Comparison of ENCODE assay signal across 20 cellular contexts in the genomic region with DNA sequence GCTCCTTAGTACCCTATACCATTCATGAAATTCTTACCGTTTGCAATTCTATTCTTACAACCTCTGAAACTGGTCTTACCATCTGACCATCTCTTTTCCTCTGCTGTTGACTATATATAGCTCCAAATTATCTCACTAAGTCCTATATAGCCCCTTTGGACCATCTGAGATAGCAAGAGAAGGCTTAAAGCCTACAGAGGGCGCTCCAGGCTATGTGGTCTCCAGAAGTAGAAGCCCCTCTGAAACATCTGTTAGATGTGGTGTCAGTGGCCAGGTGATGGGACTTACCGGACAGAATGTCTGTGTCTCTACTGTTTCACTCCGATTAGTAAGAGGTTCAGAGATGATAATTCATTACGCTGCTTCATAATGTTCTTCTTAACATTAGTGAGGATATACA.
DNase-seq lines count a peak whose midpoint lies in the region; ATAC-seq, FAIRE-seq and TF ChIP-seq lines count a peak whose summit lies in the region.
"Had no signal": no experiment of that assay in that cellular context is flagged by ENCODE, and none has a peak within 500 bp of the region (broad histone marks: within the 10 kb centered on the region; RNA-seq: fewer than 3 reads in every experiment).

No MANE protein-coding gene starts in this region.

- H3K9me3 Mint-ChIP-seq in endodermal cell, result peaks cover 4% of the 10 kb centered on the region

- no peak overlapping the region for H3K4me3 Mint-ChIP-seq in endodermal cell
- H3K4me3 Mint-ChIP-seq: activated CD8-positive, alpha-beta T cell treated with anti-CD3 and anti-CD28 coated beads for 36 hours; activated naive CD8-positive, alpha-beta T cell treated with anti-CD3 and anti-CD28 coated beads for 36 hours; CD8-positive, alpha-beta T cell; memory B cell had no signal

- H3K9ac ChIP-seq in OCI-LY3 (ENCODE audit: low read length), result no peak overlapping the region
- H3K9ac ChIP-seq in endodermal cell (ENCODE audit: extremely low read depth, low read length, poor library complexity, severe bottlenecking), result no peak overlapping the region

- peaks cover 1% of the 10 kb centered on the region for H3K27me3 Mint-ChIP-seq in endodermal cell (ENCODE audit: insufficient read depth)
- H3K27me3 Mint-ChIP-seq: activated CD8-positive, alpha-beta T cell treated with anti-CD3 and anti-CD28 coated beads for 36 hours; activated naive CD8-positive, alpha-beta T cell treated with anti-CD3 and anti-CD28 coated beads for 36 hours; memory B cell had no signal

- H3K36me3 ChIP-seq in OCI-LY3 (replicated peaks; ENCODE audit: low read depth, low read length) (no peaks in the 10 kb centered on the region), endodermal cell (ENCODE audit: control insufficient read depth, insufficient read depth, low read length) (no peaks in the 10 kb centered on the region)
- H3K36me3 ChIP-seq: ascending aorta, MG63, stomach, tibial nerve had no signal

- H2AFZ ChIP-seq in OCI-LY3 (ENCODE audit: low read depth, low read length), result no peak overlapping the region

- 85 to 89% methylated on average over 4 to 5 of the region's 5 CpGs for WGBS in endodermal cell (ENCODE audit: insufficient coverage in 1 of 2, insufficient read length in 1 of 2), 2 experiments

- ATAC-seq in HG03469 (IDR thresholded peaks at IDR 0.05; ENCODE audit: unreplicated experiment) (no peak), GM21526 (IDR thresholded peaks at IDR 0.05; ENCODE audit: low FRiP score, unreplicated experiment) (no peak), HG03108 (IDR thresholded peaks at IDR 0.05; ENCODE audit: unreplicated experiment) (no peak)
- ATAC-seq: activated CD8-positive, alpha-beta T cell treated with anti-CD3 and anti-CD28 coated beads for 36 hours; CD8-positive, alpha-beta T cell; psoas muscle had no signal

- H3K36me3 Mint-ChIP-seq in endodermal cell (ENCODE audit: low read depth), result peaks cover 2% of the 10 kb centered on the region
- H3K36me3 Mint-ChIP-seq: activated naive CD8-positive, alpha-beta T cell treated with anti-CD3 and anti-CD28 coated beads for 36 hours; CD8-positive, alpha-beta T cell; memory B cell had no signal

- H3K4me1 Mint-ChIP-seq in endodermal cell, result peaks cover 11% of the 10 kb centered on the region
- H3K4me1 Mint-ChIP-seq: activated naive CD8-positive, alpha-beta T cell treated with anti-CD3 and anti-CD28 coated beads for 36 hours; memory B cell had no signal

- H3K27me3 ChIP-seq in OCI-LY3 (ENCODE audit: low read depth, low read length) (no peaks in the 10 kb centered on the region), endodermal cell (ENCODE audit: control insufficient read depth, insufficient read depth, low read length, poor library complexity, severe bottlenecking) (no peaks in the 10 kb centered on the region)
- H3K27me3 ChIP-seq: ascending aorta, tibial nerve had no signal

- H3K9me3 ChIP-seq in OCI-LY3 (ENCODE audit: insufficient read depth, low read length) (no peaks in the 10 kb centered on the region), endodermal cell (ENCODE audit: control insufficient read depth, low read length) (peaks cover 12% of the 10 kb centered on the region)
- H3K9me3 ChIP-seq: ascending aorta, MG63, psoas muscle had no signal

- no peaks in the 10 kb centered on the region for H3K79me2 ChIP-seq in OCI-LY3 (ENCODE audit: low read length)

- peak; percentile 15; the same call in 1 of the 2 replicates for TF ChIP-seq CTCF in C4-2B (conservative IDR thresholded peaks at IDR 0.05)
- TF ChIP-seq CTCF in OCI-LY3 (IDR thresholded peaks at IDR 0.05; ENCODE audit: low read depth, low read length), result peak; percentile 17; the same call in 1 of the 2 replicates
- TF ChIP-seq CTCF in endodermal cell (conservative IDR thresholded peaks at IDR 0.05), result peak; percentile 80

- H3K27ac ChIP-seq in C4-2B, result no peak overlapping the region
- H3K27ac ChIP-seq in OCI-LY3 (ENCODE audit: low read length), result no peak overlapping the region
- no peak overlapping the region for H3K27ac ChIP-seq in endodermal cell (ENCODE audit: low read depth, low read length)
- H3K27ac ChIP-seq: ascending aorta, psoas muscle, stomach, tibial nerve had no signal

- H3K27ac Mint-ChIP-seq in endodermal cell, result no peak overlapping the region
- H3K27ac Mint-ChIP-seq: activated CD8-positive, alpha-beta T cell treated with anti-CD3 and anti-CD28 coated beads for 36 hours; activated naive CD8-positive, alpha-beta T cell treated with anti-CD3 and anti-CD28 coated beads for 36 hours; CD8-positive, alpha-beta T cell; memory B cell had no signal

- H3K4me1 ChIP-seq in OCI-LY3 (ENCODE audit: low read length), result no peaks in the 10 kb centered on the region
- H3K4me1 ChIP-seq in endodermal cell (ENCODE audit: control insufficient read depth, insufficient read depth, low read length), result no peaks in the 10 kb centered on the region
- H3K4me1 ChIP-seq: ascending aorta, psoas muscle, tibial nerve had no signal

- peak; percentile 53 for FAIRE-seq in GM19239 (lab: Jason Lieb, UNC)
- FAIRE-seq: GM12892 had no signal

- no peaks in the 10 kb centered on the region for H4K20me1 ChIP-seq in OCI-LY3 (ENCODE audit: insufficient read depth, low read length)

- no peak overlapping the region for H3K4me2 ChIP-seq in OCI-LY3 (ENCODE audit: low read length)

- no peak for DNase-seq in GM19239 (ENCODE audit: insufficient read length, low spot score)
- DNase-seq in endodermal cell, result peak; percentile 77
- no peak for DNase-seq in erythroblast (lab: John Stamatoyannopoulos, UW)
- DNase-seq: activated CD8-positive, alpha-beta T cell treated with anti-CD3 and anti-CD28 coated beads for 36 hours; activated naive CD8-positive, alpha-beta T cell treated with anti-CD3 and anti-CD28 coated beads for 36 hours; CD8-positive, alpha-beta T cell; DMS153; MG63; psoas muscle; stimulated activated CD8-positive, alpha-beta memory T cell treated with anti-CD3 and anti-CD28 coated beads, Interleukin-4, amount 100 ng/mL, for 48 hours; stomach had no signal

- TF ChIP-seq POLR2A in erythroblast (IDR thresholded peaks at IDR 0.05; ENCODE audit: low read length), result no peak

- H3K4me3 ChIP-seq in OCI-LY3 (ENCODE audit: low read length) (no peak overlapping the region), endodermal cell (ENCODE audit: low read length) (no peak overlapping the region)
- H3K4me3 ChIP-seq: ascending aorta, MG63, psoas muscle, stomach, tibial nerve had no signal

Comparison
In these comparisons a context has a peak if more than half of its experiments do, and no peak if none do; other contexts are left out.
1. CTCF ChIP-seq: peak in every context shown above with its lines; median percentile 80 in endodermal cell; 17 in OCI-LY3; 15 in C4-2B.